Comparison of ENCODE assay signal across 29 cellular contexts in the genomic region with DNA sequence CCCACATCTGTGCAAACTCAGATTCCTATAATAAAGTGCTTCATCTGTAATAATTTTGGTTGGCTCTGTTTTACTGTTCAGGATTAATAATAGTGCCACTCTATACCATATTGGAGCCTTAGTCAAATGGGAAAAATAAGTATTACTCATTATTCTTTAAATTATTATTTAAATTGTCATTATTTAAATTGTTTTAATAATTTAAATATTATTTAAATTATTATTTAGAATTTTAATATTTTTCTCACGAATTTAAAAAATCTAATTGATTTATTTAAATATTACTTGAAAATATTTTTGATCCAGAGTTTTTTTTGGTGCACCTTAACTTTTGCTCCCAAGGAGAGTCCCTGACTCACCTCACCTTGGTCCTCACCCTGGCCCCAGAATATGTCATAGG.
"Had no signal": no experiment of that assay in that cellular context is flagged by ENCODE, and none has a peak within 500 bp of the region (broad histone marks: within the 10 kb centered on the region; RNA-seq: fewer than 3 reads in every experiment).

No MANE protein-coding gene starts in this region.

- H3K4me3 Mint-ChIP-seq: activated B cell treated with CpG ODN at 0.5 μM for 24 hours; activated CD8-positive, alpha-beta T cell treated with anti-CD3 and anti-CD28 coated beads for 36 hours; activated naive CD4-positive, alpha-beta T cell treated with anti-CD3 and anti-CD28 coated beads for 36 hours; activated naive CD4-positive, alpha-beta T cell treated with anti-CD3 and anti-CD28 coated beads, Interleukin-2, amount 50 U/mL, for 24 hours; activated naive CD8-positive, alpha-beta T cell treated with anti-CD3 and anti-CD28 coated beads for 36 hours; activated naive CD8-positive, alpha-beta T cell treated with anti-CD3 and anti-CD28 coated beads, Interleukin-2, amount 50 U/mL, for 24 hours; activated T-cell treated with anti-CD3 and anti-CD28 coated beads, Interleukin-2, amount 50 U/mL, for 4 hours; activated T-helper 17 cell treated with anti-CD3 and anti-CD28 coated beads, Interleukin-2, amount 50 U/mL, for 72 hours; dendritic cell treated with granulocyte-macrophage colony-stimulating factor and Interleukin-4, amounts not matched to agents 40 ng/mL and 50 ng/mL, for 4 days; endodermal cell had no signal

- H3K4me3 ChIP-seq: adrenal gland, body of pancreas, colonic mucosa, dorsolateral prefrontal cortex, gastroesophageal sphincter had no signal

- ATAC-seq: activated CD4-positive, CD25-positive, alpha-beta regulatory T cell treated with anti-CD3 and anti-CD28 coated beads, Interleukin-2, amount 50 U/mL, for 24 hours; activated CD8-positive, alpha-beta T cell treated with anti-CD3 and anti-CD28 coated beads for 36 hours; activated naive CD8-positive, alpha-beta T cell treated with anti-CD3 and anti-CD28 coated beads, Interleukin-2, amount 50 U/mL, for 24 hours; activated T-cell treated with anti-CD3 and anti-CD28 coated beads, Interleukin-2, amount 50 U/mL, for 4 hours; activated T-helper 17 cell treated with anti-CD3 and anti-CD28 coated beads, Interleukin-2, amount 50 U/mL, for 72 hours; body of pancreas; esophagus mucosa; foreskin keratinocyte; gastroesophageal sphincter had no signal

- H3K27ac Mint-ChIP-seq: activated B cell treated with CpG ODN at 0.5 μM for 24 hours; activated CD8-positive, alpha-beta T cell treated with anti-CD3 and anti-CD28 coated beads for 36 hours; activated naive CD4-positive, alpha-beta T cell treated with anti-CD3 and anti-CD28 coated beads for 36 hours; activated naive CD4-positive, alpha-beta T cell treated with anti-CD3 and anti-CD28 coated beads, Interleukin-2, amount 50 U/mL, for 24 hours; activated naive CD8-positive, alpha-beta T cell treated with anti-CD3 and anti-CD28 coated beads for 36 hours; activated naive CD8-positive, alpha-beta T cell treated with anti-CD3 and anti-CD28 coated beads, Interleukin-2, amount 50 U/mL, for 24 hours; activated T-helper 17 cell treated with anti-CD3 and anti-CD28 coated beads, Interleukin-2, amount 50 U/mL, for 72 hours; dendritic cell treated with granulocyte-macrophage colony-stimulating factor and Interleukin-4, amounts not matched to agents 40 ng/mL and 50 ng/mL, for 4 days; endodermal cell had no signal

- H3K9me3 Mint-ChIP-seq: activated naive CD8-positive, alpha-beta T cell treated with anti-CD3 and anti-CD28 coated beads for 36 hours; activated T-helper 17 cell treated with anti-CD3 and anti-CD28 coated beads, Interleukin-2, amount 50 U/mL, for 72 hours; endodermal cell had no signal

- H3K27ac ChIP-seq: adrenal gland, body of pancreas, colonic mucosa, dorsolateral prefrontal cortex, foreskin keratinocyte, gastroesophageal sphincter, VCaP had no signal

- DNase-seq: activated B cell treated with CpG ODN at 0.5 μM for 24 hours; activated CD4-positive, alpha-beta T cell treated with anti-CD3 and anti-CD28 coated beads for 48 hours; activated CD4-positive, alpha-beta T cell treated with anti-CD3 and anti-CD28 coated beads, Interleukin-2, amount 50 U/mL, for 1 hour; activated CD4-positive, alpha-beta T cell treated with anti-CD3 and anti-CD28 coated beads, Interleukin-2, amount 50 U/mL, for 48 hours; activated CD8-positive, alpha-beta memory T cell treated with anti-CD3 and anti-CD28 coated beads for 24 hours; activated CD8-positive, alpha-beta T cell treated with anti-CD3 and anti-CD28 coated beads for 36 hours; activated effector memory CD4-positive, alpha-beta T cell treated with anti-CD3 and anti-CD28 coated beads, Interleukin-2, amount 50 U/mL, for 16 hours; activated naive CD4-positive, alpha-beta T cell treated with anti-CD3 and anti-CD28 coated beads for 36 hours; activated naive CD8-positive, alpha-beta T cell treated with anti-CD3 and anti-CD28 coated beads for 36 hours; activated naive CD8-positive, alpha-beta T cell treated with anti-CD3 and anti-CD28 coated beads, Interleukin-2, amount 50 U/mL, for 24 hours; activated T-cell treated with anti-CD3 and anti-CD28 coated beads, Interleukin-2, amount 50 U/mL, for 4 hours; adrenal gland; amygdala; aorta; body of pancreas; caudate nucleus; colonic mucosa; dorsolateral prefrontal cortex; effector memory CD4-positive, alpha-beta T cell; endodermal cell; foreskin keratinocyte; T-helper 2 cell had no signal

- H3K9me3 ChIP-seq: adrenal gland, body of pancreas, colonic mucosa, gastroesophageal sphincter had no signal

- H3K27me3 ChIP-seq: adrenal gland, body of pancreas, colonic mucosa, foreskin keratinocyte, gastroesophageal sphincter had no signal

- H3K36me3 Mint-ChIP-seq: activated naive CD4-positive, alpha-beta T cell treated with anti-CD3 and anti-CD28 coated beads, Interleukin-2, amount 50 U/mL, for 24 hours; activated naive CD8-positive, alpha-beta T cell treated with anti-CD3 and anti-CD28 coated beads for 36 hours had no signal

- H3K4me1 Mint-ChIP-seq: activated naive CD4-positive, alpha-beta T cell treated with anti-CD3 and anti-CD28 coated beads, Interleukin-2, amount 50 U/mL, for 24 hours; activated naive CD8-positive, alpha-beta T cell treated with anti-CD3 and anti-CD28 coated beads for 36 hours; activated T-helper 17 cell treated with anti-CD3 and anti-CD28 coated beads, Interleukin-2, amount 50 U/mL, for 72 hours; endodermal cell had no signal

- H3K27me3 Mint-ChIP-seq: activated B cell treated with CpG ODN at 0.5 μM for 24 hours; activated CD8-positive, alpha-beta T cell treated with anti-CD3 and anti-CD28 coated beads for 36 hours; activated naive CD4-positive, alpha-beta T cell treated with anti-CD3 and anti-CD28 coated beads, Interleukin-2, amount 50 U/mL, for 24 hours; activated naive CD8-positive, alpha-beta T cell treated with anti-CD3 and anti-CD28 coated beads for 36 hours; activated naive CD8-positive, alpha-beta T cell treated with anti-CD3 and anti-CD28 coated beads, Interleukin-2, amount 50 U/mL, for 24 hours; activated T-helper 17 cell treated with anti-CD3 and anti-CD28 coated beads, Interleukin-2, amount 50 U/mL, for 72 hours; dendritic cell treated with granulocyte-macrophage colony-stimulating factor and Interleukin-4, amounts not matched to agents 40 ng/mL and 50 ng/mL, for 4 days had no signal

- H3K4me1 ChIP-seq: adrenal gland, body of pancreas, colonic mucosa, foreskin keratinocyte, gastroesophageal sphincter had no signal

- H3K36me3 ChIP-seq: adrenal gland, colonic mucosa, gastroesophageal sphincter had no signal
